ENCODE assay signal across 11 cellular contexts in genomic region chrX:44914532-44915198, GRCh38. TPM values are rescaled to one million over a fixed set of nuclear protein-coding genes. Genes with fewer than 3 reads are reported as not detected.
DNase-seq lines count a peak whose midpoint lies in the region; ATAC-seq and TF ChIP-seq lines count a peak whose summit lies in the region.
"Had no signal": no experiment of that assay in that cellular context is flagged by ENCODE, and none has a peak within 500 bp of the region (broad histone marks: within the 10 kb centered on the region; RNA-seq: fewer than 3 reads in every experiment).

No MANE protein-coding gene starts in this region.

- H3K27me3 ChIP-seq in neural progenitor cell = no peaks in the 10 kb centered on the region
- H3K27me3 ChIP-seq: esophagus muscularis mucosa had no signal

- DNase-seq in GM03348 (ENCODE audit: low spot score) (peak; percentile 21), LHCN-M2 (ENCODE audit: low read depth) (peak; percentile 57), kidney glomerular epithelial cell (lab: John Stamatoyannopoulos, UW) (peak; percentile 18), neural progenitor cell (ENCODE audit: low spot score) (no peak), MCF 10A (ENCODE audit: unreplicated experiment) (no peak), amygdala (lab: John Stamatoyannopoulos, UW) (no peak), NCI-H2029 (lab: John Stamatoyannopoulos, UW) (no peak)
- DNase-seq: NCI-H1048 had no signal

- peak; percentile 76 for ATAC-seq in GM21723 (IDR thresholded peaks at IDR 0.05; ENCODE audit: unreplicated experiment)

- peaks cover 37% of the 10 kb centered on the region for H3K9me3 Mint-ChIP-seq in neural progenitor cell
- no peaks in the 10 kb centered on the region for H3K9me3 Mint-ChIP-seq in MCF 10A (ENCODE audit: unreplicated experiment)

- TF ChIP-seq CTCF in neural progenitor cell (IDR thresholded peaks at IDR 0.05) (no peak), MCF 10A (IDR thresholded peaks at IDR 0.05; ENCODE audit: unreplicated experiment) (no peak)

- no peak overlapping the region for H3K9ac ChIP-seq in neural progenitor cell

- H4K20me1 ChIP-seq in neural progenitor cell (ENCODE audit: low read depth) = no peaks in the 10 kb centered on the region

- no TSS peak for BruUV-seq in MCF 10A (replicated peaks; lab: Mats Ljungman, UMichigan)

- H3F3A ChIP-seq in neural progenitor cell (ENCODE audit: low read depth) = no peaks in the 10 kb centered on the region

- H3K27ac Mint-ChIP-seq in neural progenitor cell = no peak overlapping the region
- H3K27ac Mint-ChIP-seq in MCF 10A (ENCODE audit: low read depth, unreplicated experiment) = no peak overlapping the region

- H3K4me3 Mint-ChIP-seq in neural progenitor cell (no peak overlapping the region), MCF 10A (ENCODE audit: unreplicated experiment) (no peak overlapping the region)

- intact Hi-C loops in MCF 10A (cut with micrococcal nuclease) = no loop called here

- H3K9me3 ChIP-seq in neural progenitor cell (ENCODE audit: low read depth) = peaks cover 8% of the 10 kb centered on the region
- H3K9me3 ChIP-seq: esophagus muscularis mucosa, prostate gland had no signal

- no peaks in the 10 kb centered on the region for H3K4me1 ChIP-seq in neural progenitor cell
- H3K4me1 ChIP-seq: prostate gland had no signal

- H3K4me3 ChIP-seq in neural progenitor cell = no peak overlapping the region
- H3K4me3 ChIP-seq: esophagus muscularis mucosa, prostate gland had no signal

- no peak overlapping the region for H3K27ac ChIP-seq in neural progenitor cell
- H3K27ac ChIP-seq: esophagus muscularis mucosa, prostate gland had no signal

- H3K4me1 Mint-ChIP-seq in neural progenitor cell (no peaks in the 10 kb centered on the region), MCF 10A (ENCODE audit: insufficient read depth, unreplicated experiment) (peaks cover 16% of the 10 kb centered on the region)

- CTCF ChIA-PET in MCF 10A (lab: Yijun Ruan, JAX) = interaction anchor here (0.5 kb wide), 1 partner anchor 175 kb away, joined by 4 read pairs; no protein-coding TSS in a partner anchor

- no peak overlapping the region for H3K4me2 ChIP-seq in neural progenitor cell

- H3K36me3 Mint-ChIP-seq in neural progenitor cell (peaks cover 9% of the 10 kb centered on the region), MCF 10A (ENCODE audit: insufficient read depth, unreplicated experiment) (peaks cover 17% of the 10 kb centered on the region)

- peaks cover 1% of the 10 kb centered on the region for H3K36me3 ChIP-seq in neural progenitor cell
- H3K36me3 ChIP-seq: esophagus muscularis mucosa, prostate gland had no signal

- POLR2A ChIA-PET in MCF 10A (lab: Yijun Ruan, JAX) = interaction anchor here (1.0 to 1.4 kb wide), 2 partner anchors 10 to 38 kb away, joined by 4 read pairs; no protein-coding TSS in a partner anchor

- H2AFZ ChIP-seq in neural progenitor cell (replicated peaks) = no peak overlapping the region

- H3K27me3 Mint-ChIP-seq in neural progenitor cell (ENCODE audit: insufficient read depth, low read depth) = no peaks in the 10 kb centered on the region
- H3K27me3 Mint-ChIP-seq in MCF 10A (ENCODE audit: insufficient read depth, unreplicated experiment) = no peaks in the 10 kb centered on the region

- peaks cover 93% of the 10 kb centered on the region for H3K79me2 ChIP-seq in neural progenitor cell (ENCODE audit: low read depth)

RNA-seq across cellular contexts. Expression of gene KDM6A, which starts 41.7 kb away (rescaled TPM):
- total RNA-seq in LHCN-M2 (2014; rRNA removed) (7.5 and 9.1 TPM in 2 replicates), neural progenitor cell (ENCODE audit: low replicate concordance) (52.6 and 56.2 TPM in 2 replicates), MCF 10A (2022) (30.8 and 31.8 TPM in 2 replicates)
- polyA plus RNA-seq in LHCN-M2 (2012) = 3.1 TPM

Comparison
In these comparisons a context has a peak if more than half of its experiments do, and no peak if none do; other contexts are left out.
1. DNase-seq: peak in GM03348 (single experiment), LHCN-M2 (single experiment) and kidney glomerular epithelial cell (single experiment); none in neural progenitor cell (single experiment), MCF 10A (single experiment), amygdala (0 of 56) and NCI-H2029 (single experiment).